In genomic region chr2:177252808-177253531, GRCh38 we compare ENCODE assay signal across 9 cellular contexts. TPM values are rescaled to one million over a fixed set of nuclear protein-coding genes. Genes with fewer than 3 reads are reported as not detected.
DNase-seq lines count a peak whose midpoint lies in the region; ATAC-seq and TF ChIP-seq lines count a peak whose summit lies in the region.
"Had no signal": no experiment of that assay in that cellular context is flagged by ENCODE, and none has a peak within 500 bp of the region (broad histone marks: within the 10 kb centered on the region; RNA-seq: fewer than 3 reads in every experiment).

No MANE protein-coding gene starts in this region.

- H3K4me1 Mint-ChIP-seq in activated CD4-positive, alpha-beta T cell treated with anti-CD3 and anti-CD28 coated beads, Interleukin-2, amount 10 ng/mL, durations not matched to agents 24 days and 14 days, result peaks cover 71% of the 10 kb centered on the region
- H3K4me1 Mint-ChIP-seq in activated CD8-positive, alpha-beta T cell treated with anti-CD3 and anti-CD28 coated beads for 36 hours (ENCODE audit: low read depth), result peaks cover 85% of the 10 kb centered on the region

- no peak overlapping the region for H2AFZ ChIP-seq in hepatocyte

- H3K27ac ChIP-seq in hepatocyte (peak overlapping the region; percentile 86), suprapubic skin (peak overlapping the region; percentile 55), SJCRH30 (no peak overlapping the region), aorta (ENCODE audit: low read depth in 1 of 2, low read length in 2 of 2) (no peak overlapping the region)

- CTCF ChIA-PET in activated CD8-positive, alpha-beta T cell treated with anti-CD3 and anti-CD28 coated beads for 36 hours (lab: Charles Lee), result interaction anchor here (1.0 to 4.1 kb wide), 4 partner anchors 11 to 139 kb away, joined by 3 to 41 read pairs (median 4); partner anchors contain the start of gene NFE2L2

- H3K4me3 ChIP-seq in hepatocyte (no peak overlapping the region), suprapubic skin (no peak overlapping the region), SJCRH30 (no peak overlapping the region), aorta (ENCODE audit: low read length in 2 of 2) (no peak overlapping the region)

- no peaks in the 10 kb centered on the region for H3K9me2 ChIP-seq in hepatocyte (replicated peaks; ENCODE audit: insufficient read depth)

- DNase-seq in activated CD4-positive, alpha-beta T cell treated with anti-CD3 and anti-CD28 coated beads, Interleukin-2, amount 10 ng/mL, durations not matched to agents 24 days and 14 days, result peak; percentile 60
- DNase-seq in activated CD4-positive, alpha-beta T cell treated with anti-CD3 and anti-CD28 coated beads for 4 hours, result no peak
- DNase-seq in activated CD8-positive, alpha-beta T cell treated with anti-CD3 and anti-CD28 coated beads for 36 hours, result no peak
- DNase-seq in hepatocyte (ENCODE audit: low spot score) (no peak), suprapubic skin (ENCODE audit: low spot score in 2 of 2) (no peak), SJCRH30 (no peak), aorta (no peak)
- DNase-seq: NCI-H2029 treated with DMSO at 0.1 percent for 48 hours had no signal

- no peaks in the 10 kb centered on the region for H3K9me3 Mint-ChIP-seq in activated CD4-positive, alpha-beta T cell treated with anti-CD3 and anti-CD28 coated beads, Interleukin-2, amount 10 ng/mL, durations not matched to agents 24 days and 14 days
- peaks cover 2% of the 10 kb centered on the region for H3K9me3 Mint-ChIP-seq in activated CD8-positive, alpha-beta T cell treated with anti-CD3 and anti-CD28 coated beads for 36 hours

- H3K27me3 ChIP-seq in hepatocyte (no peaks in the 10 kb centered on the region), suprapubic skin (no peaks in the 10 kb centered on the region), SJCRH30 (no peaks in the 10 kb centered on the region), aorta (ENCODE audit: control insufficient read depth in 1 of 2, insufficient read depth in 2 of 2, low read length in 1 of 2) (no peaks in the 10 kb centered on the region)

- 93% methylated on average over 5 of the region's 5 CpGs for WGBS in hepatocyte (ENCODE audit: low lambda C conversion rate, missing lambda C conversion rate)
- WGBS in suprapubic skin, result 68% methylated on average over 5 of the region's 5 CpGs
- WGBS in aorta, 2 donors, result 82 to 83% methylated on average over 5 of the region's 5 CpGs

- no peak for TF ChIP-seq POLR2A in suprapubic skin (IDR thresholded peaks at IDR 0.05)

- peaks cover 63% of the 10 kb centered on the region for H3K4me1 ChIP-seq in hepatocyte (ENCODE audit: insufficient read depth)
- peaks cover 87% of the 10 kb centered on the region for H3K4me1 ChIP-seq in suprapubic skin
- peaks cover 2% of the 10 kb centered on the region; the same call in 1 of the 2 replicates for H3K4me1 ChIP-seq in SJCRH30
- H3K4me1 ChIP-seq in aorta (ENCODE audit: control insufficient read depth in 1 of 2, insufficient read depth in 2 of 2, low read length in 2 of 2), result peaks cover 13 to 19% of the 10 kb centered on the region in 2 donors

- no peak for ATAC-seq in activated CD8-positive, alpha-beta T cell treated with anti-CD3 and anti-CD28 coated beads for 36 hours
- ATAC-seq in HG02970 (IDR thresholded peaks at IDR 0.05; ENCODE audit: low FRiP score, unreplicated experiment) (no peak), aorta (ENCODE audit: low FRiP score) (no peak)

- peak overlapping the region; percentile 85 for H3K27ac Mint-ChIP-seq in activated CD4-positive, alpha-beta T cell treated with anti-CD3 and anti-CD28 coated beads, Interleukin-2, amount 10 ng/mL, durations not matched to agents 24 days and 14 days
- peak overlapping the region; percentile 87 for H3K27ac Mint-ChIP-seq in activated CD8-positive, alpha-beta T cell treated with anti-CD3 and anti-CD28 coated beads for 36 hours

- H3K36me3 Mint-ChIP-seq in activated CD4-positive, alpha-beta T cell treated with anti-CD3 and anti-CD28 coated beads, Interleukin-2, amount 10 ng/mL, durations not matched to agents 24 days and 14 days (ENCODE audit: low read depth), result peaks cover 53% of the 10 kb centered on the region
- peaks cover 65% of the 10 kb centered on the region for H3K36me3 Mint-ChIP-seq in activated CD8-positive, alpha-beta T cell treated with anti-CD3 and anti-CD28 coated beads for 36 hours (ENCODE audit: low read depth)

- TF ChIP-seq CTCF in activated CD8-positive, alpha-beta T cell treated with anti-CD3 and anti-CD28 coated beads for 36 hours (IDR thresholded peaks at IDR 0.05), result no peak
- no peak for TF ChIP-seq CTCF in hepatocyte (IDR thresholded peaks at IDR 0.05; ENCODE audit: poor library complexity)
- TF ChIP-seq CTCF in suprapubic skin (IDR thresholded peaks at IDR 0.05), result no peak

- H4K20me1 ChIP-seq in hepatocyte (ENCODE audit: insufficient read depth, poor library complexity, severe bottlenecking), result peaks cover 100% of the 10 kb centered on the region

- no peak for TF ChIP-seq EP300 in suprapubic skin (IDR thresholded peaks at IDR 0.05)

- H3K4me2 ChIP-seq in hepatocyte, result peak overlapping the region; percentile 32

- H3K79me2 ChIP-seq in hepatocyte, result peaks cover 100% of the 10 kb centered on the region

- H3K36me3 ChIP-seq in hepatocyte (replicated peaks; ENCODE audit: insufficient read depth, low read depth) (no peaks in the 10 kb centered on the region), suprapubic skin (peaks cover 6% of the 10 kb centered on the region), SJCRH30 (peaks cover 14% of the 10 kb centered on the region), aorta (ENCODE audit: control insufficient read depth in 1 of 2, insufficient read depth in 2 of 2, low read length in 1 of 2) (no peaks in the 10 kb centered on the region)

- no peaks in the 10 kb centered on the region for H3K27me3 Mint-ChIP-seq in activated CD4-positive, alpha-beta T cell treated with anti-CD3 and anti-CD28 coated beads, Interleukin-2, amount 10 ng/mL, durations not matched to agents 24 days and 14 days
- H3K27me3 Mint-ChIP-seq in activated CD8-positive, alpha-beta T cell treated with anti-CD3 and anti-CD28 coated beads for 36 hours, result no peaks in the 10 kb centered on the region

- H3K9me3 ChIP-seq in hepatocyte (ENCODE audit: low read depth) (no peaks in the 10 kb centered on the region), suprapubic skin (no peaks in the 10 kb centered on the region), SJCRH30 (replicated peaks) (no peaks in the 10 kb centered on the region), aorta (ENCODE audit: control insufficient read depth, low read length) (no peaks in the 10 kb centered on the region)

- POLR2A ChIA-PET in activated CD8-positive, alpha-beta T cell treated with anti-CD3 and anti-CD28 coated beads for 36 hours (lab: Charles Lee), result interaction anchor here (0.9 to 7.4 kb wide), 8 partner anchors 8 to 40 kb away, joined by 3 to 103 read pairs (median 4); partner anchors contain the start of genes HNRNPA3 and NFE2L2

- intact Hi-C loops in activated CD4-positive, alpha-beta T cell treated with anti-CD3 and anti-CD28 coated beads, Interleukin-2, amount 10 ng/mL, durations not matched to agents 24 days and 14 days (cut with micrococcal nuclease), result loop anchor here (1.0 kb wide), 1 partner anchor 10 kb away; no protein-coding TSS in a partner anchor
- intact Hi-C loops in activated CD8-positive, alpha-beta T cell treated with anti-CD3 and anti-CD28 coated beads for 36 hours (cut with micrococcal nuclease), result no loop called here
- intact Hi-C loops in aorta (cut with DNase I), result no loop called here

- H3K4me3 Mint-ChIP-seq in activated CD4-positive, alpha-beta T cell treated with anti-CD3 and anti-CD28 coated beads, Interleukin-2, amount 10 ng/mL, durations not matched to agents 24 days and 14 days, result peak overlapping the region; percentile 34
- H3K4me3 Mint-ChIP-seq in activated CD8-positive, alpha-beta T cell treated with anti-CD3 and anti-CD28 coated beads for 36 hours, result peak overlapping the region; percentile 0

RNA-seq across cellular contexts. Expression of gene NFE2L2, which starts 11.6 kb away (rescaled TPM):
- total RNA-seq in activated CD4-positive, alpha-beta T cell treated with anti-CD3 and anti-CD28 coated beads, Interleukin-2, amount 10 ng/mL, durations not matched to agents 24 days and 14 days, result 63.5 and 63.7 TPM in 2 replicates
- 10 to 100 TPM; 57.3 to 57.6 TPM for total RNA-seq in activated CD8-positive, alpha-beta T cell treated with anti-CD3 and anti-CD28 coated beads for 36 hours
- total RNA-seq in hepatocyte, result 88.3 and 112 TPM in 2 replicates
- polyA plus RNA-seq in hepatocyte, result 87.3 and 90.2 TPM in 2 replicates
- 100 to 1,000 TPM; 130 to 180 (median 160) TPM for total RNA-seq in suprapubic skin
- total RNA-seq in SJCRH30 (2014; rRNA removed; shearing (Covaris generic)), result 40.2 and 47.7 TPM in 2 replicates
- total RNA-seq in aorta, result 100 to 1,000 TPM; 101 to 131 TPM
- polyA plus RNA-seq in aorta, result 100 to 1,000 TPM in 1 of 2 donors, 10 to 100 TPM in 1; 83.4 to 103 TPM

RNA-seq across cellular contexts. Expression of gene HNRNPA3, which starts 40.4 kb away (rescaled TPM):
- 333 and 336 TPM in 2 replicates for total RNA-seq in activated CD4-positive, alpha-beta T cell treated with anti-CD3 and anti-CD28 coated beads, Interleukin-2, amount 10 ng/mL, durations not matched to agents 24 days and 14 days
- 100 to 1,000 TPM; 292 to 308 TPM for total RNA-seq in activated CD8-positive, alpha-beta T cell treated with anti-CD3 and anti-CD28 coated beads for 36 hours
- 54.9 and 56.1 TPM in 2 replicates for total RNA-seq in hepatocyte
- polyA plus RNA-seq in hepatocyte, result 48.5 and 59.5 TPM in 2 replicates
- total RNA-seq in suprapubic skin, result 10 to 100 TPM; 37.8 to 99.9 (median 43.8) TPM
- 148 and 159 TPM in 2 replicates for total RNA-seq in SJCRH30 (2014; rRNA removed; shearing (Covaris generic))
- 100 to 1,000 TPM; 149 to 178 TPM for total RNA-seq in aorta
- 100 to 1,000 TPM; 118 to 139 TPM for polyA plus RNA-seq in aorta

Comparison
In these comparisons a context has a peak if more than half of its experiments do, and no peak if none do; other contexts are left out.
1. H3K27ac ChIP-seq: peak in hepatocyte (single experiment) and suprapubic skin (single experiment); none in SJCRH30 (single experiment) and aorta (0 of 2).